ENCODE assay signal across 8 cellular contexts in the genomic region with DNA sequence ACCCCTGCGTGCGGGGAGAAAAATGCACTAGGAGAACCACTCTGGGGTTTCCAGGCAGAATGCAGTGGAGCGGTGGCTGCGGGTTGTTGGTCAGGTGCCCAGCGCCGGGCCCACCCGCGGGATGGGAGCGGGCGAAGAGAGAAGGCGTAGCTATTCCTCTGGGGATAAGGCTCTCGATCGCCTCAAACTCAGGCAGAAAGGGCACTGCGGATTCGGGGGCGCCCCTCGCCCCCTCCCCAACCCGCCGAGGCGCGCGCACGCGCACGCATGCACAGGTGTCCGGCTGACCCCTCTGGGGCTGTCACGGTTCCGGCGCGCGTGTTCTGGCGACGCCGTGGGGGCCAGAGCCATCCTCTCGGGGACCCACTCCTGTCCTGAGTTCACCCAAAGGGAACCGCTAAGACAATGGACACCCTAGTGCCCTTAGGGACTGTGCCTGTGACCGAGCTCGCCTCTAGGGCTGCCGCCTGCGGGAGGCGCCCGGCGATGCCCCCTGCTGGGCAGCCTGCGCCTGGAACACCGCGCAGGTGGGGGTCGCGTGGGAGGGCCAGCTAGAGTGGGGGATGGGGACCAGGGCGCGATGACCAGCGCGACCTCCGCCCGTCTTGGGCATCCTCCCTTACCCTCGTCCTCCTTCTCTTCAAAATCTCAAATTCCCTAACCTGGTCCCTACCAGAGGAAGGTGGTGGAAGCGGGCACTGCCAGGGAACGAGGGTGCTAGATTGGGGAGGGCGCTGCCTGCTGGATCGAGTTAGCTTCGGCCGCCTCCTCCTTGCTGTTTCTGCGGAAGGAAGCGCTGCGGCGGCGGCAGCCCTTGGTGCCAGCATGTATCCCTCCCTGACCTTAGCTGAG. TPM values are rescaled to one million over a fixed set of nuclear protein-coding genes. Genes with fewer than 3 reads are reported as not detected.
A peak's percentile ranks its signal among the peaks of the same experiment; 100 is the strongest.
DNase-seq lines count a peak whose midpoint lies in the region; ATAC-seq and TF ChIP-seq lines count a peak whose summit lies in the region.

No MANE protein-coding gene starts in this region.

- CTCF ChIA-PET in activated naive CD4-positive, alpha-beta T cell treated with anti-CD3 and anti-CD28 coated beads, Interleukin-2, amount 10 ng/mL, durations not matched to agents 7 days and 5 days (lab: Charles Lee) = interaction anchor here (1.0 to 6.8 kb wide), 10 partner anchors 8 to 114 kb away, joined by 3 to 39 read pairs (median 5); a partner anchor contains a TSS
- CTCF ChIA-PET in T-cell (lab: Charles Lee) = interaction anchor here in 1 of 2 donors (0.6 kb wide), 1 partner anchor 27 kb away, joined by 5 read pairs; no protein-coding TSS in a partner anchor

- no peaks in the 10 kb centered on the region for H3K36me3 ChIP-seq in osteoblast (ENCODE audit: insufficient read depth, low read length)

- no peaks in the 10 kb centered on the region for H3K79me2 ChIP-seq in osteoblast (ENCODE audit: insufficient read depth, low read length)

- TF ChIP-seq CTCF in NB4 (IDR thresholded peaks at IDR 0.05; ENCODE audit: low read depth, low read length) (peak; percentile 21), fibroblast of mammary gland (conservative IDR thresholded peaks at IDR 0.05; ENCODE audit: control insufficient read depth, insufficient read depth, low read depth, low read length) (peak; percentile 30), osteoblast (IDR thresholded peaks at IDR 0.05; ENCODE audit: extremely low read depth, low read depth, low read length) (peak; percentile 39)

- H3K4me3 Mint-ChIP-seq in activated naive CD4-positive, alpha-beta T cell treated with anti-CD3 and anti-CD28 coated beads, Interleukin-2, amount 10 ng/mL, durations not matched to agents 7 days and 5 days = peak overlapping the region; percentile 27
- H3K4me3 Mint-ChIP-seq in T-cell = peak overlapping the region; percentile 36 to 76 (median 59)

- peaks cover 3% of the 10 kb centered on the region for H3K4me1 ChIP-seq in osteoblast (ENCODE audit: insufficient read depth, low read length)

- H3K27ac ChIP-seq in osteoblast (ENCODE audit: low read depth, low read length) = no peak overlapping the region

- H3K9me3 ChIP-seq in osteoblast (ENCODE audit: low read depth, low read length) = no peaks in the 10 kb centered on the region

- H3K9me3 Mint-ChIP-seq in activated naive CD4-positive, alpha-beta T cell treated with anti-CD3 and anti-CD28 coated beads, Interleukin-2, amount 10 ng/mL, durations not matched to agents 7 days and 5 days = no peaks in the 10 kb centered on the region
- H3K9me3 Mint-ChIP-seq in T-cell = no peaks in the 10 kb centered on the region

- no peak overlapping the region for H3K4me3 ChIP-seq in NB4 (ENCODE audit: low read depth, low read length)
- H3K4me3 ChIP-seq in fibroblast of mammary gland (ENCODE audit: control insufficient read depth, low read depth, low read length) = no peak overlapping the region
- H3K4me3 ChIP-seq in osteoblast (ENCODE audit: insufficient read depth, low read length) = no peak overlapping the region

- H3K27ac Mint-ChIP-seq in activated naive CD4-positive, alpha-beta T cell treated with anti-CD3 and anti-CD28 coated beads, Interleukin-2, amount 10 ng/mL, durations not matched to agents 7 days and 5 days = no peak overlapping the region
- peak overlapping the region in 1 of 2 donors; percentile 59 for H3K27ac Mint-ChIP-seq in T-cell

- peaks cover 89% of the 10 kb centered on the region for H3K27me3 ChIP-seq in osteoblast (ENCODE audit: insufficient read depth, low read length)

- POLR2A ChIA-PET in T-cell (lab: Charles Lee) = interaction anchor here in 1 of 2 donors (0.7 kb wide), 1 partner anchor 15 kb away, joined by 3 read pairs; no protein-coding TSS in a partner anchor

- DNase-seq in activated naive CD4-positive, alpha-beta T cell treated with anti-CD3 and anti-CD28 coated beads, Interleukin-2, amount 10 ng/mL, durations not matched to agents 7 days and 5 days = peak; percentile 58
- DNase-seq in activated naive CD4-positive, alpha-beta T cell treated with anti-CD3 and anti-CD28 coated beads, Interleukin-2, amount 50 U/mL, for 16 hours = no peak
- peak; percentile 74 for DNase-seq in NB4 (ENCODE audit: low read depth)
- DNase-seq in T-cell = peak in 2 of 34 experiments; percentile 23 to 27
- no peak for DNase-seq in fibroblast of mammary gland (ENCODE audit: low read depth)
- peak; percentile 96 for DNase-seq in osteoblast (ENCODE audit: insufficient read length, low spot score, missing footprints)
- no peak for DNase-seq in effector CD4-positive, alpha-beta T cell

- H3K36me3 Mint-ChIP-seq in activated naive CD4-positive, alpha-beta T cell treated with anti-CD3 and anti-CD28 coated beads, Interleukin-2, amount 10 ng/mL, durations not matched to agents 7 days and 5 days = no peaks in the 10 kb centered on the region
- no peaks in the 10 kb centered on the region for H3K36me3 Mint-ChIP-seq in T-cell

- no peak overlapping the region for H2AFZ ChIP-seq in osteoblast (ENCODE audit: low read length)

- TF ChIP-seq POLR2A in NB4 (IDR thresholded peaks at IDR 0.05; ENCODE audit: extremely low read depth, insufficient read length) = no peak

- H3K27me3 Mint-ChIP-seq in activated naive CD4-positive, alpha-beta T cell treated with anti-CD3 and anti-CD28 coated beads, Interleukin-2, amount 10 ng/mL, durations not matched to agents 7 days and 5 days = peaks cover 95% of the 10 kb centered on the region
- peaks cover 47 to 61% of the 10 kb centered on the region in 2 donors for H3K27me3 Mint-ChIP-seq in T-cell

- ATAC-seq in T-cell (replicated peaks in 1 of 4) (peak in 1 of 4 experiments; percentile 14), GM18498 (IDR thresholded peaks at IDR 0.05; ENCODE audit: unreplicated experiment) (no peak)

- peaks cover 36% of the 10 kb centered on the region for H3K4me1 Mint-ChIP-seq in activated naive CD4-positive, alpha-beta T cell treated with anti-CD3 and anti-CD28 coated beads, Interleukin-2, amount 10 ng/mL, durations not matched to agents 7 days and 5 days
- H3K4me1 Mint-ChIP-seq in T-cell = peaks cover 23 to 33% (median 29%) of the 10 kb centered on the region in 3 donors

- H4K20me1 ChIP-seq in osteoblast (ENCODE audit: insufficient read depth, low read length) = peaks cover 2% of the 10 kb centered on the region

- no peak overlapping the region for H3K4me2 ChIP-seq in osteoblast (ENCODE audit: insufficient read depth, low read length)

RNA-seq across cellular contexts. Expression of a gene that starts 14.4 kb away (rescaled TPM):
- 1 to 10 TPM; 1.9 to 5.1 (median 3.9) TPM for total RNA-seq in T-cell
- 2.4 and 3.3 TPM in 2 replicates for total RNA-seq in osteoblast

RNA-seq across cellular contexts. Expression of a gene that starts 28.0 kb away (rescaled TPM):
- total RNA-seq in T-cell (100 to 1,000 TPM in 2 of 5 donors, 10 to 100 TPM in 3; 63.2 to 138 (median 70.2) TPM), osteoblast (17.1 and 22.1 TPM in 2 replicates)

RNA-seq across cellular contexts. Expression of a gene that starts 33.3 kb away (rescaled TPM):
- total RNA-seq in T-cell (under 1 TPM; 0.43 to 0.79 (median 0.70) TPM), osteoblast (0.88 and 1.1 TPM in 2 replicates)

Comparison
In these comparisons a context has a peak if more than half of its experiments do, and no peak if none do; other contexts are left out.
1. DNase-seq: peak in activated naive CD4-positive, alpha-beta T cell treated with anti-CD3 and anti-CD28 coated beads, Interleukin-2, amount 10 ng/mL, durations not matched to agents 7 days and 5 days (single experiment), NB4 (single experiment) and osteoblast (single experiment); none in activated naive CD4-positive, alpha-beta T cell treated with anti-CD3 and anti-CD28 coated beads, Interleukin-2, amount 50 U/mL, for 16 hours (single experiment), fibroblast of mammary gland (single experiment) and effector CD4-positive, alpha-beta T cell (single experiment).
2. Peak in every context shown above with its lines, with median percentiles within 50 percentile points of each other: CTCF ChIP-seq.